1 cellular context compared by ENCODE assay signal in genomic region chr1:165137551-165138316, GRCh38.
TF ChIP-seq lines count a peak whose summit lies in the region.

No MANE protein-coding gene starts in this region.

TF ChIP-seq in HepG2, 621 proteins besides CTCF, POLR2A, EP300 and RAD21 (continued from another document and continues in another):
- TF ChIP-seq, protein P1, sequence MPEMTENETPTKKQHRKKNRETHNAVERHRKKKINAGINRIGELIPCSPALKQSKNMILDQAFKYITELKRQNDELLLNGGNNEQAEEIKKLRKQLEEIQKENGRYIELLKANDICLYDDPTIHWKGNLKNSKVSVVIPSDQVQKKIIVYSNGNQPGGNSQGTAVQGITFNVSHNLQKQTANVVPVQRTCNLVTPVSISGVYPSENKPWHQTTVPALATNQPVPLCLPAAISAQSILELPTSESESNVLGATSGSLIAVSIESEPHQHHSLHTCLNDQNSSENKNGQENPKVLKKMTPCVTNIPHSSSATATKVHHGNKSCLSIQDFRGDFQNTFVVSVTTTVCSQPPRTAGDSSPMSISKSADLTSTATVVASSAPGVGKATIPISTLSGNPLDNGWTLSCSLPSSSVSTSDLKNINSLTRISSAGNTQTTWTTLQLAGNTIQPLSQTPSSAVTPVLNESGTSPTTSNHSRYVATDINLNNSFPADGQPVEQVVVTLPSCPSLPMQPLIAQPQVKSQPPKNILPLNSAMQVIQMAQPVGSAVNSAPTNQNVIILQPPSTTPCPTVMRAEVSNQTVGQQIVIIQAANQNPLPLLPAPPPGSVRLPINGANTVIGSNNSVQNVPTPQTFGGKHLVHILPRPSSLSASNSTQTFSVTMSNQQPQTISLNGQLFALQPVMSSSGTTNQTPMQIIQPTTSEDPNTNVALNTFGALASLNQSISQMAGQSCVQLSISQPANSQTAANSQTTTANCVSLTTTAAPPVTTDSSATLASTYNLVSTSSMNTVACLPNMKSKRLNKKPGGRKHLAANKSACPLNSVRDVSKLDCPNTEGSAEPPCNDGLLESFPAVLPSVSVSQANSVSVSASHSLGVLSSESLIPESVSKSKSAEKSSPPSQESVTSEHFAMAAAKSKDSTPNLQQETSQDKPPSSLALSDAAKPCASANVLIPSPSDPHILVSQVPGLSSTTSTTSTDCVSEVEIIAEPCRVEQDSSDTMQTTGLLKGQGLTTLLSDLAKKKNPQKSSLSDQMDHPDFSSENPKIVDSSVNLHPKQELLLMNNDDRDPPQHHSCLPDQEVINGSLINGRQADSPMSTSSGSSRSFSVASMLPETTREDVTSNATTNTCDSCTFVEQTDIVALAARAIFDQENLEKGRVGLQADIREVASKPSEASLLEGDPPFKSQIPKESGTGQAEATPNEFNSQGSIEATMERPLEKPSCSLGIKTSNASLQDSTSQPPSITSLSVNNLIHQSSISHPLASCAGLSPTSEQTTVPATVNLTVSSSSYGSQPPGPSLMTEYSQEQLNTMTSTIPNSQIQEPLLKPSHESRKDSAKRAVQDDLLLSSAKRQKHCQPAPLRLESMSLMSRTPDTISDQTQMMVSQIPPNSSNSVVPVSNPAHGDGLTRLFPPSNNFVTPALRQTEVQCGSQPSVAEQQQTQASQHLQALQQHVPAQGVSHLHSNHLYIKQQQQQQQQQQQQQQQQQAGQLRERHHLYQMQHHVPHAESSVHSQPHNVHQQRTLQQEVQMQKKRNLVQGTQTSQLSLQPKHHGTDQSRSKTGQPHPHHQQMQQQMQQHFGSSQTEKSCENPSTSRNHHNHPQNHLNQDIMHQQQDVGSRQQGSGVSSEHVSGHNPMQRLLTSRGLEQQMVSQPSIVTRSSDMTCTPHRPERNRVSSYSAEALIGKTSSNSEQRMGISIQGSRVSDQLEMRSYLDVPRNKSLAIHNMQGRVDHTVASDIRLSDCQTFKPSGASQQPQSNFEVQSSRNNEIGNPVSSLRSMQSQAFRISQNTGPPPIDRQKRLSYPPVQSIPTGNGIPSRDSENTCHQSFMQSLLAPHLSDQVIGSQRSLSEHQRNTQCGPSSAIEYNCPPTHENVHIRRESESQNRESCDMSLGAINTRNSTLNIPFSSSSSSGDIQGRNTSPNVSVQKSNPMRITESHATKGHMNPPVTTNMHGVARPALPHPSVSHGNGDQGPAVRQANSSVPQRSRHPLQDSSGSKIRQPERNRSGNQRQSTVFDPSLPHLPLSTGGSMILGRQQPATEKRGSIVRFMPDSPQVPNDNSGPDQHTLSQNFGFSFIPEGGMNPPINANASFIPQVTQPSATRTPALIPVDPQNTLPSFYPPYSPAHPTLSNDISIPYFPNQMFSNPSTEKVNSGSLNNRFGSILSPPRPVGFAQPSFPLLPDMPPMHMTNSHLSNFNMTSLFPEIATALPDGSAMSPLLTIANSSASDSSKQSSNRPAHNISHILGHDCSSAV (CRISPR knock-in tag; IDR thresholded peaks at IDR 0.05; ENCODE audit: borderline replicate concordance) = no peak
- no peak for TF ChIP-seq REXO4 (CRISPR knock-in tag; IDR thresholded peaks at IDR 0.05; ENCODE audit: borderline replicate concordance)
- TF ChIP-seq ERF (CRISPR knock-in tag; IDR thresholded peaks at IDR 0.05) = no peak
- no peak for TF ChIP-seq ZBTB43 (CRISPR knock-in tag; conservative IDR thresholded peaks at IDR 0.05)
- peak; percentile 71 for TF ChIP-seq CCAR2 (optimal IDR thresholded peaks at IDR 0.05; ENCODE audit: low read depth, low read length)
- TF ChIP-seq ONECUT2 (CRISPR knock-in tag; IDR thresholded peaks at IDR 0.05) = peak; percentile 34; the same call in 1 of the 2 replicates
- no peak for TF ChIP-seq ZSCAN29 (CRISPR knock-in tag; conservative IDR thresholded peaks at IDR 0.05)
- peak; percentile 97 for TF ChIP-seq GFI1 (CRISPR knock-in tag; IDR thresholded peaks at IDR 0.05; ENCODE audit: borderline replicate concordance)
- no peak for TF ChIP-seq ZNF253 (CRISPR knock-in tag; IDR thresholded peaks at IDR 0.05; ENCODE audit: borderline replicate concordance)
- TF ChIP-seq ZNF562 (CRISPR knock-in tag; IDR thresholded peaks at IDR 0.05; ENCODE audit: borderline replicate concordance) = no peak
- no peak for TF ChIP-seq NFE2L1 (CRISPR knock-in tag; IDR thresholded peaks at IDR 0.05; ENCODE audit: borderline replicate concordance)
- TF ChIP-seq REST (IDR thresholded peaks at IDR 0.05; ENCODE audit: borderline replicate concordance in 1 of 2, low read depth in 1 of 2, low read length in 2 of 2) = no peak
- no peak for TF ChIP-seq MEF2D (CRISPR knock-in tag; IDR thresholded peaks at IDR 0.05)
- no peak for TF ChIP-seq ZNF614 (CRISPR knock-in tag; IDR thresholded peaks at IDR 0.05; ENCODE audit: borderline replicate concordance)
- TF ChIP-seq ISL2 (CRISPR knock-in tag; IDR thresholded peaks at IDR 0.05) = peak; percentile 96
- no peak for TF ChIP-seq ZNF552 (CRISPR knock-in tag; IDR thresholded peaks at IDR 0.05; ENCODE audit: borderline replicate concordance)
- no peak for TF ChIP-seq PRDM4 (CRISPR knock-in tag; IDR thresholded peaks at IDR 0.05; ENCODE audit: borderline replicate concordance)
- TF ChIP-seq ARNT (IDR thresholded peaks at IDR 0.05) = no peak
- no peak for TF ChIP-seq ARNT2 (CRISPR knock-in tag; IDR thresholded peaks at IDR 0.05; ENCODE audit: low read depth)
- TF ChIP-seq, protein P2, sequence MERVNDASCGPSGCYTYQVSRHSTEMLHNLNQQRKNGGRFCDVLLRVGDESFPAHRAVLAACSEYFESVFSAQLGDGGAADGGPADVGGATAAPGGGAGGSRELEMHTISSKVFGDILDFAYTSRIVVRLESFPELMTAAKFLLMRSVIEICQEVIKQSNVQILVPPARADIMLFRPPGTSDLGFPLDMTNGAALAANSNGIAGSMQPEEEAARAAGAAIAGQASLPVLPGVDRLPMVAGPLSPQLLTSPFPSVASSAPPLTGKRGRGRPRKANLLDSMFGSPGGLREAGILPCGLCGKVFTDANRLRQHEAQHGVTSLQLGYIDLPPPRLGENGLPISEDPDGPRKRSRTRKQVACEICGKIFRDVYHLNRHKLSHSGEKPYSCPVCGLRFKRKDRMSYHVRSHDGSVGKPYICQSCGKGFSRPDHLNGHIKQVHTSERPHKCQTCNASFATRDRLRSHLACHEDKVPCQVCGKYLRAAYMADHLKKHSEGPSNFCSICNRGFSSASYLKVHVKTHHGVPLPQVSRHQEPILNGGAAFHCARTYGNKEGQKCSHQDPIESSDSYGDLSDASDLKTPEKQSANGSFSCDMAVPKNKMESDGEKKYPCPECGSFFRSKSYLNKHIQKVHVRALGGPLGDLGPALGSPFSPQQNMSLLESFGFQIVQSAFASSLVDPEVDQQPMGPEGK (CRISPR knock-in tag; IDR thresholded peaks at IDR 0.05) = peak; percentile 43
- TF ChIP-seq ZNF33B (CRISPR knock-in tag; IDR thresholded peaks at IDR 0.05) = no peak
- TF ChIP-seq ZNF576 (CRISPR knock-in tag; IDR thresholded peaks at IDR 0.05) = no peak
- no peak for TF ChIP-seq EED (CRISPR knock-in tag; IDR thresholded peaks at IDR 0.05)
- TF ChIP-seq, protein P3, sequence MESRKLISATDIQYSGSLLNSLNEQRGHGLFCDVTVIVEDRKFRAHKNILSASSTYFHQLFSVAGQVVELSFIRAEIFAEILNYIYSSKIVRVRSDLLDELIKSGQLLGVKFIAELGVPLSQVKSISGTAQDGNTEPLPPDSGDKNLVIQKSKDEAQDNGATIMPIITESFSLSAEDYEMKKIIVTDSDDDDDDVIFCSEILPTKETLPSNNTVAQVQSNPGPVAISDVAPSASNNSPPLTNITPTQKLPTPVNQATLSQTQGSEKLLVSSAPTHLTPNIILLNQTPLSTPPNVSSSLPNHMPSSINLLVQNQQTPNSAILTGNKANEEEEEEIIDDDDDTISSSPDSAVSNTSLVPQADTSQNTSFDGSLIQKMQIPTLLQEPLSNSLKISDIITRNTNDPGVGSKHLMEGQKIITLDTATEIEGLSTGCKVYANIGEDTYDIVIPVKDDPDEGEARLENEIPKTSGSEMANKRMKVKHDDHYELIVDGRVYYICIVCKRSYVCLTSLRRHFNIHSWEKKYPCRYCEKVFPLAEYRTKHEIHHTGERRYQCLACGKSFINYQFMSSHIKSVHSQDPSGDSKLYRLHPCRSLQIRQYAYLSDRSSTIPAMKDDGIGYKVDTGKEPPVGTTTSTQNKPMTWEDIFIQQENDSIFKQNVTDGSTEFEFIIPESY (CRISPR knock-in tag; IDR thresholded peaks at IDR 0.05) = no peak
- no peak for TF ChIP-seq ZNF224 (CRISPR knock-in tag; IDR thresholded peaks at IDR 0.05)
- TF ChIP-seq ZNF44 (CRISPR knock-in tag; IDR thresholded peaks at IDR 0.05) = no peak
- TF ChIP-seq ZNF574 (CRISPR knock-in tag; IDR thresholded peaks at IDR 0.05) = 0 out of 2 replicates have a peak, but pooled peaks have one; percentile 23
- no peak for TF ChIP-seq ZZZ3 (CRISPR knock-in tag; IDR thresholded peaks at IDR 0.05; ENCODE audit: borderline replicate concordance)
- no peak for TF ChIP-seq MXD4 (CRISPR knock-in tag; IDR thresholded peaks at IDR 0.05)
- TF ChIP-seq NFATC3 (CRISPR knock-in tag; IDR thresholded peaks at IDR 0.05) = no peak
- no peak for TF ChIP-seq ZUFSP (CRISPR knock-in tag; IDR thresholded peaks at IDR 0.05; ENCODE audit: borderline replicate concordance)
